ENCODE assay signal across 1 cellular context in the genomic region with DNA sequence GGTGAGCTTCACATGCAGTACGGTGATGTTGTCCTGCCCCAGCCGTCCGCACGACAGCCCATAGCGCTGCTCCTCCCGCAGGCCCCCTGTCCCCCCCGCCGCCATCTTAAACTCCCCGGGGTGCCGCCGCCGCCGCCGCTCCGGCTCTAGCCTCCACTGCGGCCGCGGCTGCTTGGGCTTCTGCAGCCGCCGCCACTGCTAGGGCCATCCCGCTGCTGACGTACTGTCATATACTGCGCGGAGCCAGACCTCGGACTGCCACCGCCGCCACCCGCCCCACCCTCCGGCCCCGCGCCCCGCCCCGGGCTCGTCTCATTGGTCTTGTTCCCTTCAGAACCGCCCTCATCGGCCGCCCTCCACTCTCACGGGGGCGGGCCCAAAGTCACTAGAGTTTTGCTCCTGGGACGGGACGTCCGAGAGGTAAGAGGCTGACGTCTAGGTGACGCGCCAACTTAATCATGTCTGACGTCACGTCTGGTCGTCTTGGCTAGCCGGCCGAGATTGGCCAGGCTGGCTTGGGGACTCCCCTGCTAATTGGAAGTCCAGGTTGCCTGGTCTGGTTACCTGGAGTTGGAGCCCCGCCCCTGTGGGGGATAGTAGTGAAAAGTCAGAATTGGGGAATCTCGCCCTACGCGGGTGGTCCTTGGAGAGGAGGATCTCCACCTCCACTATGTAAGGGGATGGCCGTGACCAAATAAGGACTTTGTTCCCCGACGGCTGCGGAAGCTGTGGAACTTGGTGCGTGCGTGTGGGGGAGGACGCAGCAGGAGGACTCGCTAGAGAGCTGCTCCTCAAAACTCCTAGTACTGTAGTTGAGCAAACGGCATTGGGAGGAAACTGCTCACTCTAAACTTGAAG.
TF ChIP-seq lines count a peak whose summit lies in the region.

A gene (minus strand): TSS at position 235 of the 858 bp plus-strand sequence. CDS start 130 bp downstream, at position 105.

TF ChIP-seq in HepG2, 621 proteins besides CTCF, POLR2A, EP300 and RAD21 (continues in another document):
- TF ChIP-seq TBX3 (IDR thresholded peaks at IDR 0.05; ENCODE audit: borderline replicate concordance) (no peak), ZNF143 (CRISPR knock-in tag; IDR thresholded peaks at IDR 0.05) (no peak), ZSCAN30 (CRISPR knock-in tag; IDR thresholded peaks at IDR 0.05) (0 out of 2 replicates have a peak, but pooled peaks have one; percentile 75), ZNF430 (CRISPR knock-in tag; IDR thresholded peaks at IDR 0.05) (peak; percentile 48; the same call in 1 of the 2 replicates), MED1 (CRISPR knock-in tag; IDR thresholded peaks at IDR 0.05) (0 out of 2 replicates have a peak, but pooled peaks have one; percentile 27), ZNF282 (IDR thresholded peaks at IDR 0.05; ENCODE audit: partially characterized antibody) (no peak), NFYB (CRISPR knock-in tag; IDR thresholded peaks at IDR 0.05) (peak; percentile 55; the same call in 1 of the 2 replicates), ZNF326 (CRISPR knock-in tag; IDR thresholded peaks at IDR 0.05; ENCODE audit: borderline replicate concordance) (no peak), ZEB1 (IDR thresholded peaks at IDR 0.05; ENCODE audit: insufficient replicate concordance, low read depth) (peak; percentile 88), MTA1 (CRISPR knock-in tag; IDR thresholded peaks at IDR 0.05; ENCODE audit: borderline replicate concordance) (peak; percentile 77; the same call in 1 of the 2 replicates), PHF21A (CRISPR knock-in tag; IDR thresholded peaks at IDR 0.05) (peak; percentile 90), ERF (CRISPR knock-in tag; IDR thresholded peaks at IDR 0.05) (peak; percentile 50; the same call in 1 of the 2 replicates), BCL6 (CRISPR knock-in tag; IDR thresholded peaks at IDR 0.05) (peak; percentile 17; the same call in 1 of the 2 replicates), ZNF350 (CRISPR knock-in tag; IDR thresholded peaks at IDR 0.05; ENCODE audit: borderline replicate concordance, low read depth) (peak; percentile 72), YY1 (IDR thresholded peaks at IDR 0.05; ENCODE audit: insufficient read depth, insufficient replicate concordance, low read depth, low read length) (peak; percentile 79), SPEN (CRISPR knock-in tag; IDR thresholded peaks at IDR 0.05; ENCODE audit: low read depth) (peak; percentile 52; the same call in 1 of the 2 replicates), MXI1 (IDR thresholded peaks at IDR 0.05; ENCODE audit: borderline replicate concordance, low read depth, low read length) (no peak), ZNF10 (CRISPR knock-in tag; IDR thresholded peaks at IDR 0.05; ENCODE audit: borderline replicate concordance, low read depth) (no peak), POLR2G (IDR thresholded peaks at IDR 0.05; ENCODE audit: low read depth, low read length) (peak; percentile 87), SP2 (CRISPR knock-in tag; IDR thresholded peaks at IDR 0.05) (0 out of 2 replicates have a peak, but pooled peaks have one; percentile 45), TAF1 (CRISPR knock-in tag; IDR thresholded peaks at IDR 0.05) (peak; percentile 96), KLF16 (CRISPR knock-in tag; IDR thresholded peaks at IDR 0.05) (peak in 1 of 2 experiments; percentile 62; a peak in 2 of 4 replicates), ZNF83 (CRISPR knock-in tag; IDR thresholded peaks at IDR 0.05; ENCODE audit: borderline replicate concordance) (no peak), CREB1 (IDR thresholded peaks at IDR 0.05) (peak; percentile 100), CREB1 (CRISPR knock-in tag; IDR thresholded peaks at IDR 0.05) (peak; percentile 98), HOXA3 (CRISPR knock-in tag; IDR thresholded peaks at IDR 0.05) (peak; percentile 100), FLYWCH1 (CRISPR knock-in tag; IDR thresholded peaks at IDR 0.05) (no peak), ZNF24 (IDR thresholded peaks at IDR 0.05) (no peak)
- TF ChIP-seq, protein P1, sequence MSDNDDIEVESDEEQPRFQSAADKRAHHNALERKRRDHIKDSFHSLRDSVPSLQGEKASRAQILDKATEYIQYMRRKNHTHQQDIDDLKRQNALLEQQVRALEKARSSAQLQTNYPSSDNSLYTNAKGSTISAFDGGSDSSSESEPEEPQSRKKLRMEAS (IDR thresholded peaks at IDR 0.05): peak; percentile 48; the same call in 1 of the 2 replicates
- TF ChIP-seq, protein P2, sequence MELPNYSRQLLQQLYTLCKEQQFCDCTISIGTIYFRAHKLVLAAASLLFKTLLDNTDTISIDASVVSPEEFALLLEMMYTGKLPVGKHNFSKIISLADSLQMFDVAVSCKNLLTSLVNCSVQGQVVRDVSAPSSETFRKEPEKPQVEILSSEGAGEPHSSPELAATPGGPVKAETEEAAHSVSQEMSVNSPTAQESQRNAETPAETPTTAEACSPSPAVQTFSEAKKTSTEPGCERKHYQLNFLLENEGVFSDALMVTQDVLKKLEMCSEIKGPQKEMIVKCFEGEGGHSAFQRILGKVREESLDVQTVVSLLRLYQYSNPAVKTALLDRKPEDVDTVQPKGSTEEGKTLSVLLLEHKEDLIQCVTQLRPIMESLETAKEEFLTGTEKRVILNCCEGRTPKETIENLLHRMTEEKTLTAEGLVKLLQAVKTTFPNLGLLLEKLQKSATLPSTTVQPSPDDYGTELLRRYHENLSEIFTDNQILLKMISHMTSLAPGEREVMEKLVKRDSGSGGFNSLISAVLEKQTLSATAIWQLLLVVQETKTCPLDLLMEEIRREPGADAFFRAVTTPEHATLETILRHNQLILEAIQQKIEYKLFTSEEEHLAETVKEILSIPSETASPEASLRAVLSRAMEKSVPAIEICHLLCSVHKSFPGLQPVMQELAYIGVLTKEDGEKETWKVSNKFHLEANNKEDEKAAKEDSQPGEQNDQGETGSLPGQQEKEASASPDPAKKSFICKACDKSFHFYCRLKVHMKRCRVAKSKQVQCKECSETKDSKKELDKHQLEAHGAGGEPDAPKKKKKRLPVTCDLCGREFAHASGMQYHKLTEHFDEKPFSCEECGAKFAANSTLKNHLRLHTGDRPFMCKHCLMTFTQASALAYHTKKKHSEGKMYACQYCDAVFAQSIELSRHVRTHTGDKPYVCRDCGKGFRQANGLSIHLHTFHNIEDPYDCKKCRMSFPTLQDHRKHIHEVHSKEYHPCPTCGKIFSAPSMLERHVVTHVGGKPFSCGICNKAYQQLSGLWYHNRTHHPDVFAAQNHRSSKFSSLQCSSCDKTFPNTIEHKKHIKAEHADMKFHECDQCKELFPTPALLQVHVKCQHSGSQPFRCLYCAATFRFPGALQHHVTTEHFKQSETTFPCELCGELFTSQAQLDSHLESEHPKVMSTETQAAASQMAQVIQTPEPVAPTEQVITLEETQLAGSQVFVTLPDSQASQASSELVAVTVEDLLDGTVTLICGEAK (IDR thresholded peaks at IDR 0.05): no peak
- TF ChIP-seq, protein P2 (CRISPR knock-in tag; IDR thresholded peaks at IDR 0.05): peak; percentile 43; the same call in 1 of the 2 replicates
- TF ChIP-seq, protein P3, sequence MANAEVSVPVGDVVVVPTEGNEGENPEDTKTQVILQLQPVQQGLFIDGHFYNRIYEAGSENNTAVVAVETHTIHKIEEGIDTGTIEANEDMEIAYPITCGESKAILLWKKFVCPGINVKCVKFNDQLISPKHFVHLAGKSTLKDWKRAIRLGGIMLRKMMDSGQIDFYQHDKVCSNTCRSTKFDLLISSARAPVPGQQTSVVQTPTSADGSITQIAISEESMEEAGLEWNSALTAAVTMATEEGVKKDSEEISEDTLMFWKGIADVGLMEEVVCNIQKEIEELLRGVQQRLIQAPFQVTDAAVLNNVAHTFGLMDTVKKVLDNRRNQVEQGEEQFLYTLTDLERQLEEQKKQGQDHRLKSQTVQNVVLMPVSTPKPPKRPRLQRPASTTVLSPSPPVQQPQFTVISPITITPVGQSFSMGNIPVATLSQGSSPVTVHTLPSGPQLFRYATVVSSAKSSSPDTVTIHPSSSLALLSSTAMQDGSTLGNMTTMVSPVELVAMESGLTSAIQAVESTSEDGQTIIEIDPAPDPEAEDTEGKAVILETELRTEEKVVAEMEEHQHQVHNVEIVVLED (CRISPR knock-in tag; IDR thresholded peaks at IDR 0.05; ENCODE audit: borderline replicate concordance): peak; percentile 52; the same call in 1 of the 2 replicates
- TF ChIP-seq, protein P4, sequence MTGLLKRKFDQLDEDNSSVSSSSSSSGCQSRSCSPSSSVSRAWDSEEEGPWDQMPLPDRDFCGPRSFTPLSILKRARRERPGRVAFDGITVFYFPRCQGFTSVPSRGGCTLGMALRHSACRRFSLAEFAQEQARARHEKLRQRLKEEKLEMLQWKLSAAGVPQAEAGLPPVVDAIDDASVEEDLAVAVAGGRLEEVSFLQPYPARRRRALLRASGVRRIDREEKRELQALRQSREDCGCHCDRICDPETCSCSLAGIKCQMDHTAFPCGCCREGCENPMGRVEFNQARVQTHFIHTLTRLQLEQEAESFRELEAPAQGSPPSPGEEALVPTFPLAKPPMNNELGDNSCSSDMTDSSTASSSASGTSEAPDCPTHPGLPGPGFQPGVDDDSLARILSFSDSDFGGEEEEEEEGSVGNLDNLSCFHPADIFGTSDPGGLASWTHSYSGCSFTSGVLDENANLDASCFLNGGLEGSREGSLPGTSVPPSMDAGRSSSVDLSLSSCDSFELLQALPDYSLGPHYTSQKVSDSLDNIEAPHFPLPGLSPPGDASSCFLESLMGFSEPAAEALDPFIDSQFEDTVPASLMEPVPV (CRISPR knock-in tag; IDR thresholded peaks at IDR 0.05): peak; percentile 36; the same call in 1 of the 2 replicates
- TF ChIP-seq, protein P5, sequence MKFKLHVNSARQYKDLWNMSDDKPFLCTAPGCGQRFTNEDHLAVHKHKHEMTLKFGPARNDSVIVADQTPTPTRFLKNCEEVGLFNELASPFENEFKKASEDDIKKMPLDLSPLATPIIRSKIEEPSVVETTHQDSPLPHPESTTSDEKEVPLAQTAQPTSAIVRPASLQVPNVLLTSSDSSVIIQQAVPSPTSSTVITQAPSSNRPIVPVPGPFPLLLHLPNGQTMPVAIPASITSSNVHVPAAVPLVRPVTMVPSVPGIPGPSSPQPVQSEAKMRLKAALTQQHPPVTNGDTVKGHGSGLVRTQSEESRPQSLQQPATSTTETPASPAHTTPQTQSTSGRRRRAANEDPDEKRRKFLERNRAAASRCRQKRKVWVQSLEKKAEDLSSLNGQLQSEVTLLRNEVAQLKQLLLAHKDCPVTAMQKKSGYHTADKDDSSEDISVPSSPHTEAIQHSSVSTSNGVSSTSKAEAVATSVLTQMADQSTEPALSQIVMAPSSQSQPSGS (CRISPR knock-in tag; IDR thresholded peaks at IDR 0.05): peak; percentile 89
- TF ChIP-seq, protein P6, sequence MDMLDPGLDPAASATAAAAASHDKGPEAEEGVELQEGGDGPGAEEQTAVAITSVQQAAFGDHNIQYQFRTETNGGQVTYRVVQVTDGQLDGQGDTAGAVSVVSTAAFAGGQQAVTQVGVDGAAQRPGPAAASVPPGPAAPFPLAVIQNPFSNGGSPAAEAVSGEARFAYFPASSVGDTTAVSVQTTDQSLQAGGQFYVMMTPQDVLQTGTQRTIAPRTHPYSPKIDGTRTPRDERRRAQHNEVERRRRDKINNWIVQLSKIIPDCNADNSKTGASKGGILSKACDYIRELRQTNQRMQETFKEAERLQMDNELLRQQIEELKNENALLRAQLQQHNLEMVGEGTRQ (IDR thresholded peaks at IDR 0.05; ENCODE audit: low read depth, low read length): no peak
- TF ChIP-seq, protein P6 (CRISPR knock-in tag; IDR thresholded peaks at IDR 0.05; ENCODE audit: borderline replicate concordance): peak; percentile 53; the same call in 1 of the 2 replicates
